9 cellular contexts compared by ENCODE assay signal in the genomic region with DNA sequence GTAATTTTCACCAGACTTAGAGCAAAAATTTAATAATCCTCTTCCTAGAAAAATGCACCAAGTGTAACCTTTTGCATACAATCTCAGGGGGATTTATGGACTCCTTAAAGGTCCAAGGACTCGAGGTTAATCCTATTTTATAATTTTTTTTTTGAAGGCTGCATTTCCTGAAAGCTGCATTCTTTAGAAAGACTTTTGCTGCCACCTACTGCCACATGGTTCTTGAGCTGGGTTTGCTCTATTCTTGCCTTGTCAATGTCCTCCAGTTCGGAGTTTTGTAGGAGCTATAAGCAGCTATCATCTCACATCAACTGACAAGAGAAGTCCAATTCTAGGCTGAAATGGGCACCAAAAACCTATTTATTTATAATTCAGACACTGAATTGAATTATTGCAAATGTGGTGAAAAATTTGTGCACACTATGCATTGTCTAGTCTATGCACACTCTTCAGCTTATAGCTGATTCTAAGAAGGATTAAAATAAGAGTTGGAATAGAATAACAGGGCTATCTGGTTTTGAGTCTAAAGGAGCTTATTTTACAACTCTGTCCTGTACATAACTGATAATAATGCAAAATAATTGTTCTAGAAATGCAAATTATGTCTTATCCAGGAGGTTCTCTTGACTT. TPM values are rescaled to one million over a fixed set of nuclear protein-coding genes. Genes with fewer than 3 reads are reported as not detected.
DNase-seq lines count a peak whose midpoint lies in the region; ATAC-seq and TF ChIP-seq lines count a peak whose summit lies in the region.
"Had no signal": no experiment of that assay in that cellular context is flagged by ENCODE, and none has a peak within 500 bp of the region (broad histone marks: within the 10 kb centered on the region; RNA-seq: fewer than 3 reads in every experiment).

No MANE protein-coding gene starts in this region.

- no peaks in the 10 kb centered on the region for H3K9me3 ChIP-seq in aorta (ENCODE audit: control insufficient read depth, low read length)
- H3K9me3 ChIP-seq in gastroesophageal sphincter: no peaks in the 10 kb centered on the region

- DNase-seq in DMS 273 (lab: John Stamatoyannopoulos, UW; ENCODE audit: unreplicated experiment) (peak; percentile 62), HFFc6 (peak; percentile 54), NOMO-1 (lab: John Stamatoyannopoulos, UW; ENCODE audit: unreplicated experiment in 2 of 2) (peak; percentile 8 to 45), T47D (ENCODE audit: low read depth in 1 of 2, low spot score in 1 of 2) (peak; percentile 49 to 76), kidney tubule cell (ENCODE audit: low spot score) (peak; percentile 53), aorta (no peak)

- H3K9me3 Mint-ChIP-seq in HFFc6: no peaks in the 10 kb centered on the region

- H3K36me3 Mint-ChIP-seq in HFFc6 (ENCODE audit: low read depth): no peaks in the 10 kb centered on the region; the same call in 1 of the 2 replicates

- TF ChIP-seq EP300 in gastroesophageal sphincter (IDR thresholded peaks at IDR 0.05): no peak

- H3K4me3 ChIP-seq in aorta (ENCODE audit: low read length in 2 of 2): no peak overlapping the region
- H3K4me3 ChIP-seq in gastroesophageal sphincter: no peak overlapping the region

- H3K27me3 Mint-ChIP-seq in HFFc6 (ENCODE audit: insufficient read depth): no peaks in the 10 kb centered on the region
- H3K27me3 Mint-ChIP-seq: naive thymus-derived CD8-positive, alpha-beta T cell had no signal

- H3K4me1 Mint-ChIP-seq in HFFc6 (ENCODE audit: low read depth): peaks cover 31% of the 10 kb centered on the region

- TF ChIP-seq CTCF in HFFc6 (IDR thresholded peaks at IDR 0.05) (peak; percentile 78), gastroesophageal sphincter (IDR thresholded peaks at IDR 0.05) (peak in 2 of 4 experiments; percentile 39 to 44)

- H3K27me3 ChIP-seq in aorta (ENCODE audit: control insufficient read depth in 1 of 2, insufficient read depth in 2 of 2, low read length in 1 of 2) (no peaks in the 10 kb centered on the region), gastroesophageal sphincter (no peaks in the 10 kb centered on the region)

- H3K4me3 Mint-ChIP-seq in HFFc6: no peak overlapping the region
- H3K4me3 Mint-ChIP-seq: naive thymus-derived CD8-positive, alpha-beta T cell had no signal

- in situ Hi-C loops in T47D (cut with HindIII; ENCODE audit: low pct_unique_long_range_greater_than_20kb, low sequenced_read_pairs): no loop called here

- no peak for TF ChIP-seq POLR2A in gastroesophageal sphincter (IDR thresholded peaks at IDR 0.05)

- H3K27ac Mint-ChIP-seq in HFFc6: no peak overlapping the region
- H3K27ac Mint-ChIP-seq: naive thymus-derived CD8-positive, alpha-beta T cell had no signal

- ATAC-seq in aorta (ENCODE audit: low FRiP score) (peak; percentile 80), HG03097 (IDR thresholded peaks at IDR 0.05; ENCODE audit: low FRiP score, unreplicated experiment) (no peak), gastroesophageal sphincter (no peak)
- ATAC-seq: naive thymus-derived CD8-positive, alpha-beta T cell had no signal

- no peaks in the 10 kb centered on the region for H3K36me3 ChIP-seq in aorta (ENCODE audit: control insufficient read depth in 1 of 2, insufficient read depth in 2 of 2, low read length in 1 of 2)
- H3K36me3 ChIP-seq in gastroesophageal sphincter: peaks cover 0 to 8% of the 10 kb centered on the region in 2 donors

- H3K27ac ChIP-seq in aorta (ENCODE audit: low read depth in 1 of 2, low read length in 2 of 2): no peak overlapping the region
- H3K27ac ChIP-seq in gastroesophageal sphincter: no peak overlapping the region

- 12 to 17% methylated on average over 2 of the region's 2 CpGs for WGBS in aorta, 2 donors
- WGBS in gastroesophageal sphincter (ENCODE audit: low coverage in 1 of 2), 2 donors: 46 to 54% methylated on average over 2 of the region's 2 CpGs

- intact Hi-C loops in aorta (cut with DNase I): loop anchor here (5.0 to 10.0 kb wide), 2 partner anchors 184 to 187 kb away; partner anchors contain the start of gene PRR5L (in 1 of the 2)

- H3K4me1 ChIP-seq in aorta (ENCODE audit: control insufficient read depth in 1 of 2, insufficient read depth in 2 of 2, low read length in 2 of 2) (no peaks in the 10 kb centered on the region), gastroesophageal sphincter (no peaks in the 10 kb centered on the region)

RNA-seq across cellular contexts. Expression of gene TRAF6, which starts 31.3 kb away (rescaled TPM):
- total RNA-seq in HFFc6 (2021; fragmentation: NEBNext Ultra II Directional; extraction: Animal tissue kit (Norgen Biotek cat#: 25700)): 1 to 10 TPM; 7.9 to 9.5 (median 8.3) TPM
- total RNA-seq in aorta: 10 to 100 TPM; 18.7 to 22.5 TPM
- polyA plus RNA-seq in aorta: 1 to 10 TPM; 4.4 to 5.7 TPM
- 10 to 100 TPM; 13.5 to 17.0 (median 16.1) TPM for total RNA-seq in gastroesophageal sphincter

Comparison
In these comparisons a context has a peak if more than half of its experiments do, and no peak if none do; other contexts are left out.
1. DNase-seq: peak in DMS 273 (single experiment), HFFc6 (single experiment), NOMO-1 (2 of 2), T47D (2 of 2) and kidney tubule cell (single experiment); none in aorta (0 of 2).